ENCODE assay signal across 1 cellular context in the genomic region with DNA sequence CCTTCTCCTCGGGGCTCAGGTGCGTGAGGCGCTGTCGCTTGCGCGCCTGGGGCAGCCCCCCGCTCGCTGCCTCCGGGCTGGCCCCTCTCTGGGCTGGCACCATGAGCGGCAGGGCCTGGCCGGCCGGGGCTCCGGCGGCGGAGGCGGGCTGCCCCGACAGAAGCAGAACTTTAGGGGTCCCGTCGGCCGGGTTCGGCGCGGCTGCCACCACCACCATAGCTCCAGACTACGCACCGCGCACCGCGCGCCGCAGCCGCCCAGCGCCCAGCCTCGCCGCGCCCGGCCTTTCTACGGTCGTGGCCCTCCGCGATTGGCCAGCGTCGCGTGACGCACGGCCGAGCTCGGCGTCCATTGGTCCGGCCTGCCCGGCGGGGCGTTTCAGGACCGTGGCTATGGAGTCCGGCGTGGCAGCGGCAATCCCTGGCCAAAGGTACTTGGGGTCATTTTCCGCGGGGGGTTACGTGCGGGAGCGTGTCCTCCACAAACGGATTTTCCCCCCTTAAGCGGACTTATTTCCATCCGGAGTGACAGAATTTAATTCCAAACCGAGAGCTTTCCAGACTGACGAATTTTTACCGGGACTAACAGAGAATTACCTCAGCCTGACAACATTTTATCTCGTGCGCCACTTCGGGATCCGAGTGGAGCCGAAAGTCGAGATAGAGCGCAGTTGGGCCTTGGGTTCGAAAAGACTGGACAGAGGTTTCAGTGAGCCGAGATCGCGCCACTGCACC.
TF ChIP-seq lines count a peak whose summit lies in the region.

A gene (minus strand): TSS at position 262 of the 734 bp plus-strand sequence.

TF ChIP-seq in HEK293, 187 proteins besides CTCF, POLR2A, EP300 and RAD21 (continued from another document):
- TF ChIP-seq, protein P1, sequence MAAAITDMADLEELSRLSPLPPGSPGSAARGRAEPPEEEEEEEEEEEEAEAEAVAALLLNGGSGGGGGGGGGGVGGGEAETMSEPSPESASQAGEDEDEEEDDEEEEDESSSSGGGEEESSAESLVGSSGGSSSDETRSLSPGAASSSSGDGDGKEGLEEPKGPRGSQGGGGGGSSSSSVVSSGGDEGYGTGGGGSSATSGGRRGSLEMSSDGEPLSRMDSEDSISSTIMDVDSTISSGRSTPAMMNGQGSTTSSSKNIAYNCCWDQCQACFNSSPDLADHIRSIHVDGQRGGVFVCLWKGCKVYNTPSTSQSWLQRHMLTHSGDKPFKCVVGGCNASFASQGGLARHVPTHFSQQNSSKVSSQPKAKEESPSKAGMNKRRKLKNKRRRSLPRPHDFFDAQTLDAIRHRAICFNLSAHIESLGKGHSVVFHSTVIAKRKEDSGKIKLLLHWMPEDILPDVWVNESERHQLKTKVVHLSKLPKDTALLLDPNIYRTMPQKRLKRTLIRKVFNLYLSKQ (tag by site-specific recombination; IDR thresholded peaks at IDR 0.05; ENCODE audit: borderline replicate concordance) = no peak
- TF ChIP-seq ZNF48 (tag by site-specific recombination; IDR thresholded peaks at IDR 0.05) = no peak
- no peak for TF ChIP-seq ZNF174 (tag by site-specific recombination; IDR thresholded peaks at IDR 0.05)
- TF ChIP-seq, protein P2, sequence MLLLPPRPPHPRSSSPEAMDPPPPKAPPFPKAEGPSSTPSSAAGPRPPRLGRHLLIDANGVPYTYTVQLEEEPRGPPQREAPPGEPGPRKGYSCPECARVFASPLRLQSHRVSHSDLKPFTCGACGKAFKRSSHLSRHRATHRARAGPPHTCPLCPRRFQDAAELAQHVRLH (tag by site-specific recombination; IDR thresholded peaks at IDR 0.05) = no peak
- no peak for TF ChIP-seq ZNF626 (tag by site-specific recombination; IDR thresholded peaks at IDR 0.05)
- no peak for TF ChIP-seq EGR2 (tag by site-specific recombination; IDR thresholded peaks at IDR 0.05; ENCODE audit: low read depth)
- TF ChIP-seq ZNF311 (tag by site-specific recombination; IDR thresholded peaks at IDR 0.05; ENCODE audit: borderline replicate concordance) = no peak
- TF ChIP-seq, protein P3, sequence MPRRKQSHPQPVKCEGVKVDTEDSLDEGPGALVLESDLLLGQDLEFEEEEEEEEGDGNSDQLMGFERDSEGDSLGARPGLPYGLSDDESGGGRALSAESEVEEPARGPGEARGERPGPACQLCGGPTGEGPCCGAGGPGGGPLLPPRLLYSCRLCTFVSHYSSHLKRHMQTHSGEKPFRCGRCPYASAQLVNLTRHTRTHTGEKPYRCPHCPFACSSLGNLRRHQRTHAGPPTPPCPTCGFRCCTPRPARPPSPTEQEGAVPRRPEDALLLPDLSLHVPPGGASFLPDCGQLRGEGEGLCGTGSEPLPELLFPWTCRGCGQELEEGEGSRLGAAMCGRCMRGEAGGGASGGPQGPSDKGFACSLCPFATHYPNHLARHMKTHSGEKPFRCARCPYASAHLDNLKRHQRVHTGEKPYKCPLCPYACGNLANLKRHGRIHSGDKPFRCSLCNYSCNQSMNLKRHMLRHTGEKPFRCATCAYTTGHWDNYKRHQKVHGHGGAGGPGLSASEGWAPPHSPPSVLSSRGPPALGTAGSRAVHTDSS (tag by site-specific recombination; IDR thresholded peaks at IDR 0.05) = no peak
- TF ChIP-seq ZNF211 (tag by site-specific recombination; IDR thresholded peaks at IDR 0.05; ENCODE audit: low read depth) = no peak
- TF ChIP-seq ZNF544 (tag by site-specific recombination; IDR thresholded peaks at IDR 0.05) = no peak
- no peak for TF ChIP-seq SETDB1 (IDR thresholded peaks at IDR 0.05; ENCODE audit: insufficient read length, low read length)
